20 cellular contexts compared by ENCODE assay signal in the genomic region with DNA sequence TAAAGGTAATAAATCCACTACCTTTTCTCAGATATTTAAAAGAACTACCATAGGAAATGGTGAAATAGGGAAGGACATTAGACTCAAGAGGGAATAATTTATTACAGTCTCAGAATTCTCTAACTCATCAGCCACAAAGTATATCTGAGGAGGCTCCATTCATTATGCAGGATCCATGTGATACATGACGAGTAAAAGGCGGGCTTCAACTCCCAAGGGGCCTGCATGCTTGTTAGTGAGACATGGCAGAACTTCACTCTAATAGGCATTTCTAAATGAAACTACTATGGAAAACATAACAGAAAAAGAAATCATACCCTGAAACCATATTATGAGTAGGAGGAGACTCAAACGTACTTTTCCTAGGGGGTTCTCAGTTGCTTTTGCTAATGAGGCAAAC.
"Had no signal": no experiment of that assay in that cellular context is flagged by ENCODE, and none has a peak within 500 bp of the region (broad histone marks: within the 10 kb centered on the region; RNA-seq: fewer than 3 reads in every experiment).

No MANE protein-coding gene starts in this region.

- H3K27ac ChIP-seq: left ventricle myocardium inferior, right atrium auricular region, VCaP had no signal

- DNase-seq: activated CD4-positive, alpha-beta T cell treated with anti-CD3 and anti-CD28 coated beads for 1 hour; activated CD4-positive, alpha-beta T cell treated with anti-CD3 and anti-CD28 coated beads, Interleukin-2, amount 50 U/mL, for 48 hours; activated CD8-positive, alpha-beta memory T cell treated with anti-CD3 and anti-CD28 coated beads, Interleukin-2, amount 10 ng/mL, durations not matched to agents 7 days and 5 days; activated effector memory CD4-positive, alpha-beta T cell treated with Interleukin-2 at 50 U/mL for 16 hours; activated T-cell treated with anti-CD3 and anti-CD28 coated beads, Interleukin-2, amount 50 U/mL, for 4 hours; adrenal gland; left ventricle myocardium inferior; mesendoderm; natural killer cell; occipital lobe; stimulated activated CD4-positive, alpha-beta T cell treated with anti-CD3 and anti-CD28 coated beads, Interleukin-4, amount 100 ng/mL, for 4 hours; stimulated activated CD8-positive, alpha-beta memory T cell treated with anti-CD3 and anti-CD28 coated beads, Interleukin-4, amount 100 ng/mL, for 48 hours; stimulated activated naive CD4-positive, alpha-beta T cell treated with Interleukin-2 at 50 U/mL for 16 hours; T-helper 9 cell; trophoblast cell had no signal

- H3K4me3 ChIP-seq: adrenal gland, left ventricle myocardium inferior, right atrium auricular region, skin epidermis had no signal

- H3K27me3 ChIP-seq: adrenal gland, right atrium auricular region had no signal

- H3K4me3 Mint-ChIP-seq: activated CD8-positive, alpha-beta memory T cell treated with anti-CD3 and anti-CD28 coated beads, Interleukin-2, amount 10 ng/mL, durations not matched to agents 7 days and 5 days; activated naive CD4-positive, alpha-beta T cell treated with anti-CD3 and anti-CD28 coated beads, Interleukin-2, amount 50 U/mL, for 24 hours; activated T-cell treated with anti-CD3 and anti-CD28 coated beads, Interleukin-2, amount 50 U/mL, for 4 hours; natural killer cell had no signal

- H3K4me1 ChIP-seq: adrenal gland, left ventricle myocardium inferior, right atrium auricular region had no signal

- H3K36me3 Mint-ChIP-seq: activated naive CD4-positive, alpha-beta T cell treated with anti-CD3 and anti-CD28 coated beads, Interleukin-2, amount 50 U/mL, for 24 hours; natural killer cell had no signal

- H3K9me3 ChIP-seq: adrenal gland had no signal

- H3K9me3 Mint-ChIP-seq: activated naive CD4-positive, alpha-beta T cell treated with anti-CD3 and anti-CD28 coated beads, Interleukin-2, amount 50 U/mL, for 24 hours; activated T-cell treated with anti-CD3 and anti-CD28 coated beads, Interleukin-2, amount 50 U/mL, for 4 hours; natural killer cell had no signal

- H3K27me3 Mint-ChIP-seq: activated CD8-positive, alpha-beta memory T cell treated with anti-CD3 and anti-CD28 coated beads, Interleukin-2, amount 10 ng/mL, durations not matched to agents 7 days and 5 days; activated naive CD4-positive, alpha-beta T cell treated with anti-CD3 and anti-CD28 coated beads, Interleukin-2, amount 50 U/mL, for 24 hours had no signal

- H3K27ac Mint-ChIP-seq: activated CD8-positive, alpha-beta memory T cell treated with anti-CD3 and anti-CD28 coated beads, Interleukin-2, amount 10 ng/mL, durations not matched to agents 7 days and 5 days; activated naive CD4-positive, alpha-beta T cell treated with anti-CD3 and anti-CD28 coated beads, Interleukin-2, amount 50 U/mL, for 24 hours; natural killer cell; progenitor cell of endocrine pancreas had no signal

- H3K4me1 Mint-ChIP-seq: activated naive CD4-positive, alpha-beta T cell treated with anti-CD3 and anti-CD28 coated beads, Interleukin-2, amount 50 U/mL, for 24 hours; natural killer cell had no signal

- H3K36me3 ChIP-seq: adrenal gland, left ventricle myocardium inferior, right atrium auricular region had no signal

- ATAC-seq: activated CD8-positive, alpha-beta memory T cell treated with anti-CD3 and anti-CD28 coated beads, Interleukin-2, amount 10 ng/mL, durations not matched to agents 7 days and 5 days; activated T-cell treated with anti-CD3 and anti-CD28 coated beads, Interleukin-2, amount 50 U/mL, for 4 hours; natural killer cell had no signal
